ENCODE assay signal across 2 cellular contexts in genomic region chr3:184322731-184323487, GRCh38.
TF ChIP-seq lines count a peak whose summit lies in the region.

No MANE protein-coding gene starts in this region.

TF ChIP-seq in SK-N-SH, 30 proteins besides CTCF, POLR2A, EP300 and RAD21 (continued from another document):
- TF ChIP-seq, protein P1, sequence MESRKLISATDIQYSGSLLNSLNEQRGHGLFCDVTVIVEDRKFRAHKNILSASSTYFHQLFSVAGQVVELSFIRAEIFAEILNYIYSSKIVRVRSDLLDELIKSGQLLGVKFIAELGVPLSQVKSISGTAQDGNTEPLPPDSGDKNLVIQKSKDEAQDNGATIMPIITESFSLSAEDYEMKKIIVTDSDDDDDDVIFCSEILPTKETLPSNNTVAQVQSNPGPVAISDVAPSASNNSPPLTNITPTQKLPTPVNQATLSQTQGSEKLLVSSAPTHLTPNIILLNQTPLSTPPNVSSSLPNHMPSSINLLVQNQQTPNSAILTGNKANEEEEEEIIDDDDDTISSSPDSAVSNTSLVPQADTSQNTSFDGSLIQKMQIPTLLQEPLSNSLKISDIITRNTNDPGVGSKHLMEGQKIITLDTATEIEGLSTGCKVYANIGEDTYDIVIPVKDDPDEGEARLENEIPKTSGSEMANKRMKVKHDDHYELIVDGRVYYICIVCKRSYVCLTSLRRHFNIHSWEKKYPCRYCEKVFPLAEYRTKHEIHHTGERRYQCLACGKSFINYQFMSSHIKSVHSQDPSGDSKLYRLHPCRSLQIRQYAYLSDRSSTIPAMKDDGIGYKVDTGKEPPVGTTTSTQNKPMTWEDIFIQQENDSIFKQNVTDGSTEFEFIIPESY (IDR thresholded peaks at IDR 0.05; ENCODE audit: borderline replicate concordance, low read depth) = no peak
- TF ChIP-seq TAF1 (IDR thresholded peaks at IDR 0.05; ENCODE audit: borderline replicate concordance, low read depth, low read length) (no peak), SMC3 (IDR thresholded peaks at IDR 0.05; ENCODE audit: low read depth, low read length) (no peak), FOXM1 (IDR thresholded peaks at IDR 0.05; ENCODE audit: low read depth) (no peak), SIN3A (IDR thresholded peaks at IDR 0.05; ENCODE audit: borderline replicate concordance, low read depth, low read length) (no peak), POLR2AphosphoS5 (IDR thresholded peaks at IDR 0.05; ENCODE audit: low read depth, low read length) (no peak), NRF1 (IDR thresholded peaks at IDR 0.05; ENCODE audit: low read depth, low read length) (no peak), GABPA (IDR thresholded peaks at IDR 0.05; ENCODE audit: low read depth) (no peak), FOSL2 (IDR thresholded peaks at IDR 0.05; ENCODE audit: borderline replicate concordance, low read depth) (no peak), PBX3 (IDR thresholded peaks at IDR 0.05) (no peak)

TF ChIP-seq in SK-N-SH treated with all-trans-retinoic acid at 6 μM for 48 hours, 23 proteins besides CTCF, POLR2A, EP300 and RAD21 (continued from another document):
- TF ChIP-seq ZNF565 (CRISPR knock-in tag; conservative IDR thresholded peaks at IDR 0.05; ENCODE audit: low read depth) = no peak
